In the genomic region with DNA sequence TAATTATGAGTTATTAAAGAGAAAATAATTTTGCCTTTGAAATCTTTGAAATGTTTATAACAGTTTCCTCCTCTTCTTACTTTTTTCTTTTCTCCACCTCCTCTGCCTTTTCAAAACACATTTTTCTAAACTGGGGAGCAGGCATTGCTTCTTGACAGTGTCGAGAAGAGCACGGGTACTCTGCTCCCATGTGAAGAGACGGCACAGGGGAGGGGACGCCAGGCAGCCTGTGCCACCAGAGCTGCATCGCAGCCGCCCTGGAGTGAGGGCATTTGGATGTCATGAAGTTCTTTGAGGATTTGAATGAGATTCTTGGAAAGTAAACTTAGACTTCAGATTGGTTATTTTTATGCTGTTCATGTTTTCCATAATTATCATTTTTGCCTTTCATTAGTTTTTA, we compare ENCODE assay signal across 25 cellular contexts.
"Had no signal": no experiment of that assay in that cellular context is flagged by ENCODE, and none has a peak within 500 bp of the region (broad histone marks: within the 10 kb centered on the region; RNA-seq: fewer than 3 reads in every experiment).

No MANE protein-coding gene starts in this region.

- H3K36me3 ChIP-seq: colonic mucosa, esophagus squamous epithelium, gastroesophageal sphincter, WERI-Rb-1 had no signal

- H3K9me3 ChIP-seq: colonic mucosa, esophagus squamous epithelium, gastroesophageal sphincter had no signal

- ATAC-seq: activated CD4-positive, CD25-positive, alpha-beta regulatory T cell treated with anti-CD3 and anti-CD28 coated beads, Interleukin-2, amount 50 U/mL, for 24 hours; activated CD8-positive, alpha-beta T cell treated with anti-CD3 and anti-CD28 coated beads for 36 hours; activated T-cell treated with anti-CD3 and anti-CD28 coated beads, Interleukin-2, amount 50 U/mL, for 4 hours; activated T-helper 17 cell treated with anti-CD3 and anti-CD28 coated beads, Interleukin-2, amount 50 U/mL, for 72 hours; gastroesophageal sphincter; T-helper 17 cell had no signal

- DNase-seq: activated B cell treated with CpG ODN at 0.5 μM for 24 hours; activated CD4-positive, alpha-beta T cell treated with anti-CD3 and anti-CD28 coated beads for 48 hours; activated CD4-positive, alpha-beta T cell treated with anti-CD3 and anti-CD28 coated beads, Interleukin-2, amount 50 U/mL, for 1 hour; activated CD4-positive, alpha-beta T cell treated with anti-CD3 and anti-CD28 coated beads, Interleukin-2, amount 50 U/mL, for 48 hours; activated CD8-positive, alpha-beta memory T cell treated with anti-CD3 and anti-CD28 coated beads for 24 hours; activated CD8-positive, alpha-beta T cell treated with anti-CD3 and anti-CD28 coated beads for 36 hours; activated effector memory CD4-positive, alpha-beta T cell treated with Interleukin-2 at 50 U/mL for 16 hours; activated gamma-delta T cell treated with Interleukin-2 at 50 U/mL for 16 hours; activated naive CD4-positive, alpha-beta T cell treated with anti-CD3 and anti-CD28 coated beads, Interleukin-2, amount 50 U/mL, for 16 hours; activated naive CD4-positive, alpha-beta T cell treated with Interleukin-2 at 50 U/mL for 16 hours; activated T-cell treated with anti-CD3 and anti-CD28 coated beads, Interleukin-2, amount 50 U/mL, for 4 hours; amniotic stem cell; colonic mucosa; effector CD8-positive, alpha-beta T cell; esophagus squamous epithelium; T-helper 1 cell; T-helper 17 cell; T1000; WERI-Rb-1 had no signal

- H3K4me3 ChIP-seq: colonic mucosa, esophagus squamous epithelium, gastroesophageal sphincter had no signal

- H3K4me3 Mint-ChIP-seq: activated B cell treated with CpG ODN at 0.5 μM for 24 hours; activated CD8-positive, alpha-beta T cell treated with anti-CD3 and anti-CD28 coated beads for 36 hours; activated naive CD8-positive, alpha-beta T cell; activated T-cell treated with anti-CD3 and anti-CD28 coated beads, Interleukin-2, amount 50 U/mL, for 4 hours; activated T-helper 17 cell treated with anti-CD3 and anti-CD28 coated beads, Interleukin-2, amount 50 U/mL, for 72 hours; T-helper 17 cell; T-helper 2 cell treated with Interferon-gamma antibody and Interleukin-4, amounts not matched to agents 5 μg/mL and 100 μg/mL, for 36 hours had no signal

- H3K4me1 ChIP-seq: colonic mucosa, esophagus squamous epithelium, gastroesophageal sphincter had no signal

- H3K4me1 Mint-ChIP-seq: activated B cell treated with CpG ODN at 0.5 μM for 24 hours; activated T-helper 17 cell treated with anti-CD3 and anti-CD28 coated beads, Interleukin-2, amount 50 U/mL, for 72 hours; T-helper 17 cell had no signal

- H3K27ac ChIP-seq: colonic mucosa, epithelial cell of prostate, esophagus squamous epithelium, gastroesophageal sphincter, WERI-Rb-1 had no signal

- H3K27me3 ChIP-seq: colonic mucosa, esophagus squamous epithelium had no signal

- H3K27me3 Mint-ChIP-seq: activated B cell treated with CpG ODN at 0.5 μM for 24 hours; activated CD8-positive, alpha-beta T cell treated with anti-CD3 and anti-CD28 coated beads for 36 hours; activated naive CD8-positive, alpha-beta T cell; activated T-helper 17 cell treated with anti-CD3 and anti-CD28 coated beads, Interleukin-2, amount 50 U/mL, for 72 hours; T-helper 17 cell had no signal

- H3K36me3 Mint-ChIP-seq: activated naive CD8-positive, alpha-beta T cell had no signal

- H3K9me3 Mint-ChIP-seq: activated B cell treated with CpG ODN at 0.5 μM for 24 hours; activated CD8-positive, alpha-beta T cell treated with anti-CD3 and anti-CD28 coated beads for 36 hours; activated T-cell treated with anti-CD3 and anti-CD28 coated beads, Interleukin-2, amount 50 U/mL, for 4 hours; activated T-helper 17 cell treated with anti-CD3 and anti-CD28 coated beads, Interleukin-2, amount 50 U/mL, for 72 hours; T-helper 2 cell treated with Interferon-gamma antibody and Interleukin-4, amounts not matched to agents 5 μg/mL and 100 μg/mL, for 36 hours had no signal

- H3K27ac Mint-ChIP-seq: activated B cell treated with CpG ODN at 0.5 μM for 24 hours; activated CD8-positive, alpha-beta T cell treated with anti-CD3 and anti-CD28 coated beads for 36 hours; activated naive CD8-positive, alpha-beta T cell; activated T-helper 17 cell treated with anti-CD3 and anti-CD28 coated beads, Interleukin-2, amount 50 U/mL, for 72 hours; T-helper 17 cell; T-helper 2 cell treated with Interferon-gamma antibody and Interleukin-4, amounts not matched to agents 5 μg/mL and 100 μg/mL, for 36 hours had no signal
